Comparison of ENCODE assay signal across 18 cellular contexts in genomic region chr9:2210201-2210600, GRCh38.
DNase-seq lines count a peak whose midpoint lies in the region; ATAC-seq and TF ChIP-seq lines count a peak whose summit lies in the region.
"Had no signal": no experiment of that assay in that cellular context is flagged by ENCODE, and none has a peak within 500 bp of the region (broad histone marks: within the 10 kb centered on the region; RNA-seq: fewer than 3 reads in every experiment).

No MANE protein-coding gene starts in this region.

- H3K36me3 ChIP-seq in osteoblast (ENCODE audit: insufficient read depth, low read length), result no peaks in the 10 kb centered on the region
- H3K36me3 ChIP-seq: BLaER1 had no signal

- H2AFZ ChIP-seq in osteoblast (ENCODE audit: low read length), result no peak overlapping the region

- no peak for ATAC-seq in GM21381 (IDR thresholded peaks at IDR 0.05; ENCODE audit: unreplicated experiment)
- ATAC-seq: Panc1, SK-N-SH treated with all-trans-retinoic acid at 6 μM for 48 hours had no signal

- H3K27me3 ChIP-seq in osteoblast (ENCODE audit: insufficient read depth, low read length), result no peaks in the 10 kb centered on the region
- H3K27me3 ChIP-seq: BLaER1 had no signal

- DNase-seq in EL (peak; percentile 16), M059J (ENCODE audit: low read depth) (peak; percentile 11), dermis blood vessel endothelial cell (peak; percentile 17), osteoblast (ENCODE audit: insufficient read length, low spot score, missing footprints) (peak; percentile 84), COR-L47 (lab: John Stamatoyannopoulos, UW) (no peak), coronary artery (ENCODE audit: low spot score) (no peak)
- DNase-seq: DMS 273 treated with DMSO at 0.1 percent for 48 hours, KBM-7, MM.1S, NCI-H1105, NCI-H187, NCI-H446 treated with DMSO at 0.1 percent for 48 hours, NCI-H748 treated with DMSO at 0.1 percent for 48 hours, SHP77 had no signal

- H3K4me3 ChIP-seq in osteoblast (ENCODE audit: insufficient read depth, low read length) (no peak overlapping the region), coronary artery (no peak overlapping the region)
- H3K4me3 ChIP-seq: BLaER1 had no signal

- H3K27ac ChIP-seq in osteoblast (ENCODE audit: low read depth, low read length) (no peak overlapping the region), coronary artery (no peak overlapping the region)
- H3K27ac ChIP-seq: BLaER1 had no signal

- H3K9me3 ChIP-seq in osteoblast (ENCODE audit: low read depth, low read length), result no peaks in the 10 kb centered on the region
- H3K9me3 ChIP-seq: BLaER1 had no signal

- H3K4me1 ChIP-seq in osteoblast (ENCODE audit: insufficient read depth, low read length), result peaks cover 17% of the 10 kb centered on the region

- H3K79me2 ChIP-seq in osteoblast (ENCODE audit: insufficient read depth, low read length), result no peaks in the 10 kb centered on the region

- no peaks in the 10 kb centered on the region for H4K20me1 ChIP-seq in osteoblast (ENCODE audit: insufficient read depth, low read length)
- H4K20me1 ChIP-seq: BLaER1 had no signal

- TF ChIP-seq CTCF in osteoblast (IDR thresholded peaks at IDR 0.05; ENCODE audit: extremely low read depth, low read depth, low read length) (no peak), coronary artery (IDR thresholded peaks at IDR 0.05) (no peak)

- H3K4me2 ChIP-seq in osteoblast (ENCODE audit: insufficient read depth, low read length), result no peak overlapping the region
- H3K4me2 ChIP-seq: BLaER1 had no signal

Comparison
In these comparisons a context has a peak if more than half of its experiments do, and no peak if none do; other contexts are left out.
1. DNase-seq: peak in EL (single experiment), M059J (single experiment), dermis blood vessel endothelial cell (single experiment) and osteoblast (single experiment); none in COR-L47 (single experiment) and coronary artery (single experiment).